9 cellular contexts compared by ENCODE assay signal in genomic region chr18:56652802-56653201, GRCh38. TPM values are rescaled to one million over a fixed set of nuclear protein-coding genes. Genes with fewer than 3 reads are reported as not detected.
DNase-seq lines count a peak whose midpoint lies in the region; ATAC-seq lines count a peak whose summit lies in the region.
"Had no signal": no experiment of that assay in that cellular context is flagged by ENCODE, and none has a peak within 500 bp of the region (broad histone marks: within the 10 kb centered on the region; RNA-seq: fewer than 3 reads in every experiment).

No MANE protein-coding gene starts in this region.

- H3K9me2 ChIP-seq in GM23248 (ENCODE audit: insufficient read depth) = no peaks in the 10 kb centered on the region

- H2AFZ ChIP-seq in GM23248 = no peak overlapping the region

- WGBS in GM23248 (ENCODE audit: low coverage in 1 of 2, low lambda C conversion rate in 2 of 2, missing lambda C conversion rate in 2 of 2), 2 experiments = 75 to 77% methylated on average over 4 of the region's 4 CpGs

- H3K27ac Mint-ChIP-seq in T-helper 1 cell treated with Interleukin-12 subunit alpha and Interleukin-12 subunit beta and Interleukin-4 antibody, amounts not matched to agents 30 μg/mL and 1 μg/mL, for 36 hours = peak overlapping the region; percentile 74
- H3K27ac Mint-ChIP-seq in effector memory CD8-positive, alpha-beta T cell = peak overlapping the region; percentile 45 to 77

- peak overlapping the region; percentile 69 for H3K4me3 Mint-ChIP-seq in T-helper 1 cell treated with Interleukin-12 subunit alpha and Interleukin-12 subunit beta and Interleukin-4 antibody, amounts not matched to agents 30 μg/mL and 1 μg/mL, for 36 hours
- H3K4me3 Mint-ChIP-seq in effector memory CD8-positive, alpha-beta T cell = peak overlapping the region; percentile 52 to 94

- H3K4me3 ChIP-seq in BLaER1 (no peak overlapping the region), GM23248 (peak overlapping the region; percentile 91; the same call in 1 of the 2 replicates), H7 (ENCODE audit: insufficient read depth, low read depth, low read length) (no peak overlapping the region)

- DNase-seq in GM23248 (no peak), hypothalamus (lab: John Stamatoyannopoulos, UW) (no peak), H7 (no peak)
- DNase-seq in effector memory CD8-positive, alpha-beta T cell = no peak
- no peak for DNase-seq in activated CD4-positive, CD25-positive, alpha-beta regulatory T cell (lab: John Stamatoyannopoulos, UW)
- DNase-seq: NCI-H446 treated with DMSO at 0.1 percent for 48 hours had no signal

- in situ Hi-C loops in GM23248 (cut with MboI) = no loop called here

- H4K20me1 ChIP-seq in BLaER1 (no peaks in the 10 kb centered on the region), GM23248 (ENCODE audit: insufficient read depth) (no peaks in the 10 kb centered on the region)

- H3K4me2 ChIP-seq in BLaER1 (peak overlapping the region; percentile 96), GM23248 (ENCODE audit: unreplicated experiment) (peak overlapping the region; percentile 93)

- H3K79me2 ChIP-seq in GM23248 (ENCODE audit: insufficient read depth) = peaks cover 65% of the 10 kb centered on the region

- no peaks in the 10 kb centered on the region for H3K9me3 Mint-ChIP-seq in T-helper 1 cell treated with Interleukin-12 subunit alpha and Interleukin-12 subunit beta and Interleukin-4 antibody, amounts not matched to agents 30 μg/mL and 1 μg/mL, for 36 hours
- H3K9me3 Mint-ChIP-seq in effector memory CD8-positive, alpha-beta T cell = peaks cover 0 to 7% of the 10 kb centered on the region in 2 donors

- H3K9me3 ChIP-seq in BLaER1 = peaks cover 6% of the 10 kb centered on the region
- no peaks in the 10 kb centered on the region for H3K9me3 ChIP-seq in GM23248 (ENCODE audit: low read depth)

- H3K36me3 Mint-ChIP-seq in T-helper 1 cell treated with Interleukin-12 subunit alpha and Interleukin-12 subunit beta and Interleukin-4 antibody, amounts not matched to agents 30 μg/mL and 1 μg/mL, for 36 hours (ENCODE audit: low read depth) = peaks cover 9% of the 10 kb centered on the region
- peaks cover 9% of the 10 kb centered on the region for H3K36me3 Mint-ChIP-seq in effector memory CD8-positive, alpha-beta T cell (ENCODE audit: insufficient read depth)

- peaks cover 15% of the 10 kb centered on the region; the same call in 1 of the 2 replicates for H3F3A ChIP-seq in GM23248 (ENCODE audit: insufficient read depth)

- ATAC-seq in effector memory CD8-positive, alpha-beta T cell (replicated peaks) = no peak
- no peak for ATAC-seq in HG03342 (IDR thresholded peaks at IDR 0.05; ENCODE audit: unreplicated experiment)

- H3K9ac ChIP-seq in BLaER1 = no peak overlapping the region
- peak overlapping the region; percentile 80; the same call in 1 of the 2 replicates for H3K9ac ChIP-seq in GM23248

- H3K4me1 Mint-ChIP-seq in T-helper 1 cell treated with Interleukin-12 subunit alpha and Interleukin-12 subunit beta and Interleukin-4 antibody, amounts not matched to agents 30 μg/mL and 1 μg/mL, for 36 hours (ENCODE audit: low read depth) = peaks cover 38% of the 10 kb centered on the region
- H3K4me1 Mint-ChIP-seq in effector memory CD8-positive, alpha-beta T cell (ENCODE audit: low read depth in 2 of 2) = peaks cover 29 to 35% of the 10 kb centered on the region in 2 donors

- H3K27ac ChIP-seq in BLaER1 = no peak overlapping the region
- H3K27ac ChIP-seq in GM23248 = no peak overlapping the region

- peaks cover 33% of the 10 kb centered on the region for H3K4me1 ChIP-seq in BLaER1
- H3K4me1 ChIP-seq in GM23248 (ENCODE audit: insufficient read depth) = 0 out of 2 replicates have a peak, but pooled peaks cover 7% of the 10 kb centered on the region

- no peaks in the 10 kb centered on the region for H3K27me3 ChIP-seq in BLaER1
- H3K27me3 ChIP-seq in GM23248 (replicated peaks; ENCODE audit: insufficient read depth) = no peaks in the 10 kb centered on the region
- H3K27me3 ChIP-seq in H7 (ENCODE audit: control insufficient read depth, insufficient read depth, low read length) = no peaks in the 10 kb centered on the region

- no peaks in the 10 kb centered on the region for H3K36me3 ChIP-seq in BLaER1
- no peaks in the 10 kb centered on the region for H3K36me3 ChIP-seq in GM23248 (ENCODE audit: low read depth)
- H3K36me3 ChIP-seq in H7 (replicated peaks; ENCODE audit: control insufficient read depth, insufficient read depth, low read length) = no peaks in the 10 kb centered on the region

- H3K27me3 Mint-ChIP-seq in T-helper 1 cell treated with Interleukin-12 subunit alpha and Interleukin-12 subunit beta and Interleukin-4 antibody, amounts not matched to agents 30 μg/mL and 1 μg/mL, for 36 hours (ENCODE audit: low read depth) = no peaks in the 10 kb centered on the region
- no peaks in the 10 kb centered on the region for H3K27me3 Mint-ChIP-seq in effector memory CD8-positive, alpha-beta T cell

RNA-seq across cellular contexts. Expression of gene WDR7, which starts 1.6 kb away (rescaled TPM):
- 6.7 and 8.2 TPM in 2 replicates for total RNA-seq in GM23248 (2014; rRNA removed; shearing (Covaris generic))
- 7.2 and 8.3 TPM in 2 replicates for polyA plus RNA-seq in GM23248 (2016; fragmentation: Nextera tagmentation; extraction: Ambion mirVana)
- 6.2 and 13.0 TPM in 2 replicates for total RNA-seq in H7 (2014; rRNA removed; shearing (Covaris generic))

RNA-seq across cellular contexts. Expression of gene TXNL1, which starts 14.4 kb away (rescaled TPM):
- 50.0 and 71.6 TPM in 2 replicates for total RNA-seq in GM23248 (2014; rRNA removed; shearing (Covaris generic))
- polyA plus RNA-seq in GM23248 (2016; fragmentation: Nextera tagmentation; extraction: Ambion mirVana) = 101 and 109 TPM in 2 replicates
- total RNA-seq in H7 (2014; rRNA removed; shearing (Covaris generic)) = 48.4 and 63.0 TPM in 2 replicates
